In genomic region chr9:25964239-25964638, GRCh38 we compare ENCODE assay signal across 8 cellular contexts.
A peak's percentile ranks its signal among the peaks of the same experiment; 100 is the strongest.
DNase-seq lines count a peak whose midpoint lies in the region; ATAC-seq and TF ChIP-seq lines count a peak whose summit lies in the region.

No MANE protein-coding gene starts in this region.

- ATAC-seq in HG02885 (IDR thresholded peaks at IDR 0.05; ENCODE audit: poor library complexity, unreplicated experiment) (peak; percentile 72), left colon (no peak)

- intact Hi-C loops in left colon (cut with DNase I, micrococcal nuclease): no loop called here

- no peak overlapping the region for H3K4me3 ChIP-seq in GM12864 (ENCODE audit: low read depth, low read length)

- peak; percentile 60 for TF ChIP-seq CTCF in GM12864 (IDR thresholded peaks at IDR 0.05; ENCODE audit: low read depth, low read length, missing control alignments)

- DNase-seq in GM12864 (ENCODE audit: low read depth): peak; percentile 4
- peak; percentile 39 to 74 for DNase-seq in NCI-H526 (lab: John Stamatoyannopoulos, UW)
- DNase-seq in cerebellar cortex (ENCODE audit: low spot score): peak; percentile 33
- DNase-seq in midbrain (lab: John Stamatoyannopoulos, UW): peak; percentile 11
- no peak for DNase-seq in activated effector memory CD4-positive, alpha-beta T cell treated with anti-CD3 and anti-CD28 coated beads, Interleukin-2, amount 50 U/mL, for 16 hours
- no peak for DNase-seq in left colon
- no peak for DNase-seq in stimulated activated CD4-positive, alpha-beta T cell treated with anti-CD3 and anti-CD28 coated beads, Interleukin-1b, Interleukin-23, amount 100 ng/mL, for 48 hours

Comparison
In these comparisons a context has a peak if more than half of its experiments do, and no peak if none do; other contexts are left out.
1. DNase-seq: peak in GM12864 (single experiment), NCI-H526 (2 of 2), cerebellar cortex (single experiment) and midbrain (single experiment); none in activated effector memory CD4-positive, alpha-beta T cell treated with anti-CD3 and anti-CD28 coated beads, Interleukin-2, amount 50 U/mL, for 16 hours (single experiment), left colon (0 of 2) and stimulated activated CD4-positive, alpha-beta T cell treated with anti-CD3 and anti-CD28 coated beads, Interleukin-1b, Interleukin-23, amount 100 ng/mL, for 48 hours (single experiment).